10 cellular contexts compared by ENCODE assay signal in genomic region chr11:94632356-94632755, GRCh38.
"Had no signal": no experiment of that assay in that cellular context is flagged by ENCODE, and none has a peak within 500 bp of the region (broad histone marks: within the 10 kb centered on the region; RNA-seq: fewer than 3 reads in every experiment).

No MANE protein-coding gene starts in this region.

- H3K4me2 ChIP-seq: KMS-11 had no signal

- H3K27ac ChIP-seq: HL-60, KMS-11 had no signal

- H3K4me3 ChIP-seq: HAP-1 had no signal

- H3K27ac Mint-ChIP-seq: HFFc6, IgD-negative memory B cell had no signal

- H3K9me3 Mint-ChIP-seq: IgD-negative memory B cell had no signal

- H3K36me3 ChIP-seq: HAP-1 had no signal

- H3K4me1 Mint-ChIP-seq: IgD-negative memory B cell had no signal

- DNase-seq: GOT3, H7, HFFc6, KBM-7 had no signal

- ATAC-seq: HCT116, HepG2 had no signal

- H3K4me3 Mint-ChIP-seq: HFFc6, IgD-negative memory B cell had no signal

- H3K4me1 ChIP-seq: HAP-1 had no signal

- H3K36me3 Mint-ChIP-seq: IgD-negative memory B cell had no signal
